ENCODE assay signal across 12 cellular contexts in genomic region chr12:57152408-57153038, GRCh38. TPM values are rescaled to one million over a fixed set of nuclear protein-coding genes. Genes with fewer than 3 reads are reported as not detected.
DNase-seq lines count a peak whose midpoint lies in the region; FAIRE-seq and TF ChIP-seq lines count a peak whose summit lies in the region.
"Had no signal": no experiment of that assay in that cellular context is flagged by ENCODE, and none has a peak within 500 bp of the region (broad histone marks: within the 10 kb centered on the region; RNA-seq: fewer than 3 reads in every experiment).

No MANE protein-coding gene starts in this region.

- H4K20me1 ChIP-seq in Karpas-422 (ENCODE audit: insufficient read depth, low read depth, low read length) = no peaks in the 10 kb centered on the region

- intact Hi-C loops in adrenal gland (cut with DNase I) = no loop called here

- no peaks in the 10 kb centered on the region for H3K27me3 ChIP-seq in adrenal gland
- H3K27me3 ChIP-seq in rectal smooth muscle tissue (ENCODE audit: control insufficient read depth, insufficient read depth, low read length) = no peaks in the 10 kb centered on the region
- H3K27me3 ChIP-seq in Karpas-422 (ENCODE audit: low read length) = no peaks in the 10 kb centered on the region

- H3K4me2 ChIP-seq in Karpas-422 (ENCODE audit: low read depth, low read length, poor library complexity, severe bottlenecking) = no peak overlapping the region

- no peak overlapping the region for H3K9ac ChIP-seq in rectal smooth muscle tissue (ENCODE audit: low read length)
- H3K9ac ChIP-seq in Karpas-422 (ENCODE audit: low read length) = no peak overlapping the region

- FAIRE-seq in RCC 7860 (lab: Jason Lieb, UNC) = no peak

- peaks cover 0 to 21% of the 10 kb centered on the region in 2 donors for H3K36me3 ChIP-seq in adrenal gland (replicated peaks in 1 of 2)
- peaks cover 25% of the 10 kb centered on the region for H3K36me3 ChIP-seq in rectal smooth muscle tissue (ENCODE audit: control insufficient read depth, insufficient read depth, low read length)
- H3K36me3 ChIP-seq in Karpas-422 (ENCODE audit: insufficient read depth, low read length) = no peaks in the 10 kb centered on the region

- WGBS in adrenal gland, 4 donors = 45 to 73% (median 69%) methylated on average over 6 to 7 of the region's 7 CpGs

- peak; percentile 72 for DNase-seq in AG10803 (ENCODE audit: low read depth)
- DNase-seq in adrenal gland = peak in 4 of 7 donors; percentile 52 to 69 (median 56)
- DNase-seq in fibroblast of villous mesenchyme (ENCODE audit: low read depth) = peak; percentile 71
- no peak for DNase-seq in NCI-H2107 treated with DMSO at 0.1 percent for 48 hours (lab: John Stamatoyannopoulos, UW; ENCODE audit: unreplicated experiment)
- DNase-seq in RCC 7860 (ENCODE audit: low spot score) = no peak
- DNase-seq in NCI-H2029 (lab: John Stamatoyannopoulos, UW) = no peak
- no peak for DNase-seq in Karpas-422
- DNase-seq: activated CD4-positive, alpha-beta memory T cell treated with anti-CD3 and anti-CD28 coated beads, Interleukin-2, amount 10 ng/mL, durations not matched to agents 7 days and 5 days; CD4-positive, CD25-positive, alpha-beta regulatory T cell; NCI-H1436 had no signal

- peak overlapping the region; percentile 24; the same call in 1 of the 2 replicates for H3K4me3 ChIP-seq in AG10803 (ENCODE audit: low read length)
- no peak overlapping the region for H3K4me3 ChIP-seq in adrenal gland
- H3K4me3 ChIP-seq in fibroblast of villous mesenchyme (ENCODE audit: low read depth, low read length) = no peak overlapping the region
- H3K4me3 ChIP-seq in rectal smooth muscle tissue (ENCODE audit: low read length) = peak overlapping the region; percentile 10
- H3K4me3 ChIP-seq in Karpas-422 (ENCODE audit: low read length) = no peak overlapping the region

- no peaks in the 10 kb centered on the region for H3K9me2 ChIP-seq in Karpas-422 (replicated peaks; ENCODE audit: insufficient read depth, low read length)

- no peak for TF ChIP-seq POLR2A in adrenal gland (IDR thresholded peaks at IDR 0.05)

- H3K9me3 ChIP-seq in adrenal gland (replicated peaks in 1 of 3) (no peaks in the 10 kb centered on the region), Karpas-422 (ENCODE audit: low read length) (no peaks in the 10 kb centered on the region)

- no peaks in the 10 kb centered on the region for H3K79me2 ChIP-seq in Karpas-422 (ENCODE audit: low read length)

- H3K27ac ChIP-seq in adrenal gland (peak overlapping the region; percentile 42 to 88 (median 64)), rectal smooth muscle tissue (ENCODE audit: low read depth, low read length) (peak overlapping the region; percentile 74), Karpas-422 (ENCODE audit: low read length) (no peak overlapping the region)

- no peak overlapping the region for H2AFZ ChIP-seq in Karpas-422 (ENCODE audit: low read length)

- no peak for TF ChIP-seq CTCF in AG10803 (conservative IDR thresholded peaks at IDR 0.05; ENCODE audit: low read length)
- TF ChIP-seq CTCF in adrenal gland (IDR thresholded peaks at IDR 0.05) = no peak
- no peak for TF ChIP-seq CTCF in fibroblast of villous mesenchyme (IDR thresholded peaks at IDR 0.05; ENCODE audit: insufficient read depth, low read depth, low read length)

- H3K4me1 ChIP-seq in adrenal gland (replicated peaks in 1 of 2) (peaks cover 32 to 76% of the 10 kb centered on the region in 2 donors), rectal smooth muscle tissue (ENCODE audit: control insufficient read depth, insufficient read depth, low read length) (peaks cover 25% of the 10 kb centered on the region), Karpas-422 (ENCODE audit: low read length) (no peaks in the 10 kb centered on the region; the same call in 1 of the 2 replicates)

RNA-seq across cellular contexts. Expression of gene LRP1-AS, which starts 5.1 kb away (rescaled TPM):
- not detected for total RNA-seq in adrenal gland
- polyA plus RNA-seq in adrenal gland = not detected
- total RNA-seq in fibroblast of villous mesenchyme = not detected in 2 replicates
- total RNA-seq in Karpas-422 (2014; rRNA removed; shearing (Covaris generic); ENCODE audit: low replicate concordance) = not detected in 2 replicates
- total RNA-seq: activated CD4-positive, alpha-beta memory T cell treated with anti-CD3 and anti-CD28 coated beads, Interleukin-2, amount 10 ng/mL, durations not matched to agents 7 days and 5 days; CD4-positive, CD25-positive, alpha-beta regulatory T cell; progenitor cell of endocrine pancreas had no signal
- polyA plus RNA-seq: CD4-positive, CD25-positive, alpha-beta regulatory T cell had no signal

RNA-seq across cellular contexts. Expression of gene LRP1, which starts 24.2 kb away (rescaled TPM):
- total RNA-seq in adrenal gland = 100 to 1,000 TPM; 126 to 307 (median 179) TPM
- 10 to 100 TPM; 21.2 to 81.0 (median 59.2) TPM for polyA plus RNA-seq in adrenal gland
- 228 and 277 TPM in 2 replicates for total RNA-seq in fibroblast of villous mesenchyme
- 0.56 and 3.1 TPM in 2 replicates for total RNA-seq in Karpas-422 (2014; rRNA removed; shearing (Covaris generic); ENCODE audit: low replicate concordance)

RNA-seq across cellular contexts. Expression of gene STAT6, which starts 41.4 kb away (rescaled TPM):
- total RNA-seq in adrenal gland (100 to 1,000 TPM; 109 to 227 (median 155) TPM), fibroblast of villous mesenchyme (81.5 and 81.6 TPM in 2 replicates)
- 100 to 1,000 TPM; 102 to 321 (median 177) TPM for polyA plus RNA-seq in adrenal gland
- 116 and 140 TPM in 2 replicates for total RNA-seq in Karpas-422 (2014; rRNA removed; shearing (Covaris generic); ENCODE audit: low replicate concordance)

Comparison
In these comparisons a context has a peak if more than half of its experiments do, and no peak if none do; other contexts are left out.
1. DNase-seq: peak in AG10803 (single experiment), adrenal gland (4 of 7) and fibroblast of villous mesenchyme (single experiment); none in NCI-H2107 treated with DMSO at 0.1 percent for 48 hours (single experiment), RCC 7860 (single experiment), NCI-H2029 (single experiment) and Karpas-422 (single experiment).
2. H3K4me3 ChIP-seq: peak in AG10803 (single experiment) and rectal smooth muscle tissue (single experiment); none in adrenal gland (0 of 4), fibroblast of villous mesenchyme (single experiment) and Karpas-422 (single experiment).
3. RNA of gene LRP1, which starts 24.2 kb away (total RNA-seq): 228 to 277 TPM in fibroblast of villous mesenchyme and 126 to 307 TPM in adrenal gland; 0.56 to 3.1 TPM in Karpas-422; every median in the first group is over 10 times any median in the second.